ENCODE assay signal across 8 cellular contexts in genomic region chr15:38454687-38455071, GRCh38.
DNase-seq lines count a peak whose midpoint lies in the region; ATAC-seq and TF ChIP-seq lines count a peak whose summit lies in the region.

No MANE protein-coding gene starts in this region.

- H3K27me3 ChIP-seq in SU-DHL-6 (ENCODE audit: low read length) = no peaks in the 10 kb centered on the region

- H2AFZ ChIP-seq in SU-DHL-6 (ENCODE audit: low read depth, low read length, severe bottlenecking) = peak overlapping the region; percentile 95

- H3K4me3 ChIP-seq in SU-DHL-6 (ENCODE audit: insufficient read depth, low read length, poor library complexity, severe bottlenecking) (peak overlapping the region; percentile 82), foreskin fibroblast (ENCODE audit: low read depth in 1 of 2, low read length in 2 of 2) (peak overlapping the region; percentile 76 to 95), retinal pigment epithelial cell (ENCODE audit: low read length) (peak overlapping the region; percentile 94)

- H3K9me2 ChIP-seq in SU-DHL-6 (replicated peaks; ENCODE audit: insufficient read depth, low read length) = no peaks in the 10 kb centered on the region

- H3F3A ChIP-seq in SU-DHL-6 (ENCODE audit: insufficient read depth) = no peaks in the 10 kb centered on the region

- TF ChIP-seq CTCF in SU-DHL-6 (IDR thresholded peaks at IDR 0.05; ENCODE audit: insufficient read depth, low read length, poor library complexity, severe bottlenecking) (no peak), foreskin fibroblast (IDR thresholded peaks at IDR 0.05; ENCODE audit: low read depth, low read length) (no peak), retinal pigment epithelial cell (conservative IDR thresholded peaks at IDR 0.05; ENCODE audit: low read depth, low read length) (no peak)

- DNase-seq in DMS 273 (lab: John Stamatoyannopoulos, UW; ENCODE audit: unreplicated experiment) (peak; percentile 50), DMS 273 treated with DMSO at 0.1 percent for 48 hours (lab: John Stamatoyannopoulos, UW) (no peak), foreskin fibroblast (no peak), retinal pigment epithelial cell (ENCODE audit: low read depth) (no peak)
- DNase-seq in activated effector memory CD4-positive, alpha-beta T cell treated with Interleukin-2 at 50 U/mL for 16 hours = no peak
- no peak for DNase-seq in stimulated activated CD4-positive, alpha-beta T cell treated with anti-CD3 and anti-CD28 coated beads, Interleukin-1b, Interleukin-23, amount 100 ng/mL, for 48 hours

- H3K79me2 ChIP-seq in SU-DHL-6 (ENCODE audit: insufficient read depth, low read length) = peaks cover 56% of the 10 kb centered on the region

- peaks cover 6% of the 10 kb centered on the region; the same call in 1 of the 2 replicates for H4K20me1 ChIP-seq in SU-DHL-6 (ENCODE audit: low read depth, low read length)

- peak overlapping the region; percentile 69 for H3K4me2 ChIP-seq in SU-DHL-6 (ENCODE audit: low read depth, low read length, poor library complexity, severe bottlenecking)

- no peaks in the 10 kb centered on the region for H3K36me3 ChIP-seq in SU-DHL-6 (ENCODE audit: low read length)

- no peaks in the 10 kb centered on the region for H3K9me3 ChIP-seq in SU-DHL-6 (ENCODE audit: insufficient read depth, low read length)

- no peak for ATAC-seq in GM21360 (IDR thresholded peaks at IDR 0.05; ENCODE audit: unreplicated experiment)

- peak overlapping the region; percentile 60 for H3K27ac ChIP-seq in SU-DHL-6 (ENCODE audit: low read depth, low read length)

- H3K9ac ChIP-seq in SU-DHL-6 (ENCODE audit: low read length) = peak overlapping the region; percentile 82
